In the genomic region with DNA sequence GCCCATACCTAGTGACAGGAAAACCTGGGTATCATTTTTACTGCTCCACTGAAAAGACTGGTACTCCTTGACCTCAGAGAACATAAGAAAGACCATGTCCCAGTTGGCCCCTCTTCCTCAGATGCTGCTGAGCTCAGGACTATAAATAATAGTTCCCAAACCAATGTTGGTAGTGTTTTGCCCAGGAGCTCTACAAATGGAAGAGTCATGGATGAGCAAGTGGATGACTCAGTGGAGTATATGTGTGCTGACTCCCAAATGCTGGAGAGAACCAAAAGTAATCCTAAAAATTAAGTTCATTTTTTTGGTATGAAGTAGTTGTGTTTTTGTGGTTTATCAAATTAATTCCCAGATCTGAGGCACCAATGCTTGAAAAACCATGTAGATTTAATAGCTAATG, we compare ENCODE assay signal across 16 cellular contexts.
A peak's percentile ranks its signal among the peaks of the same experiment; 100 is the strongest.
DNase-seq lines count a peak whose midpoint lies in the region; ATAC-seq and TF ChIP-seq lines count a peak whose summit lies in the region.
"Had no signal": no experiment of that assay in that cellular context is flagged by ENCODE, and none has a peak within 500 bp of the region (broad histone marks: within the 10 kb centered on the region; RNA-seq: fewer than 3 reads in every experiment).

No MANE protein-coding gene starts in this region.

- no peak overlapping the region for H3K18ac ChIP-seq in trophoblast cell (ENCODE audit: low read length)

- DNase-seq in MCF 10A (ENCODE audit: unreplicated experiment) (peak; percentile 8), breast epithelium (ENCODE audit: low spot score in 2 of 2) (no peak), RKO (ENCODE audit: low spot score) (peak; percentile 55), fibroblast of peridontal ligament (ENCODE audit: extremely low read depth) (peak; percentile 13), NCI-H510A (lab: John Stamatoyannopoulos, UW) (no peak), Kasumi-1 (lab: John Stamatoyannopoulos, UW) (no peak), trophoblast cell (no peak)
- DNase-seq: Calu3, NCI-H1092, NCI-H1694, NCI-H446, NCI-H82, Peyer's patch, SIG-M5 had no signal

- no peaks in the 10 kb centered on the region for H3K9me3 ChIP-seq in breast epithelium
- no peaks in the 10 kb centered on the region for H3K9me3 ChIP-seq in trophoblast cell (ENCODE audit: insufficient read depth, low read depth, low read length)
- H3K9me3 ChIP-seq: Peyer's patch had no signal

- H4K12ac ChIP-seq in trophoblast cell (ENCODE audit: low read depth, low read length) = no peak overlapping the region

- no peaks in the 10 kb centered on the region for H3K36me3 Mint-ChIP-seq in MCF 10A (ENCODE audit: insufficient read depth, unreplicated experiment)

- H3K4me3 ChIP-seq in breast epithelium (no peak overlapping the region), trophoblast cell (ENCODE audit: low read depth, low read length) (no peak overlapping the region)
- H3K4me3 ChIP-seq: Peyer's patch had no signal

- BruUV-seq in MCF 10A (replicated peaks; lab: Mats Ljungman, UMichigan) = no TSS peak

- TF ChIP-seq POLR2A in breast epithelium (IDR thresholded peaks at IDR 0.05) = no peak

- intact Hi-C loops in MCF 10A (cut with micrococcal nuclease) = no loop called here
- intact Hi-C loops in breast epithelium (cut with DNase I; ENCODE audit: low total_unique reads) = loop anchor here (5.0 kb wide), 1 partner anchor 342 kb away; no protein-coding TSS in a partner anchor

- H2BK120ac ChIP-seq in trophoblast cell (ENCODE audit: insufficient read depth, low read length, poor library complexity) = no peak overlapping the region

- H4K91ac ChIP-seq in trophoblast cell (ENCODE audit: low read depth, low read length) = no peak overlapping the region

- H3K27me3 ChIP-seq in breast epithelium (no peaks in the 10 kb centered on the region), trophoblast cell (ENCODE audit: insufficient read depth, low read length) (no peaks in the 10 kb centered on the region)
- H3K27me3 ChIP-seq: Peyer's patch had no signal

- H3K4me1 ChIP-seq in breast epithelium (no peaks in the 10 kb centered on the region), trophoblast cell (ENCODE audit: control insufficient read depth in 1 of 2, insufficient read depth in 2 of 2, low read length in 2 of 2) (peaks cover 0 to 2% of the 10 kb centered on the region in 2 experiments)
- H3K4me1 ChIP-seq: Peyer's patch had no signal

- no peak overlapping the region for H2BK5ac ChIP-seq in trophoblast cell (ENCODE audit: low read depth, low read length, poor library complexity)

- no peak overlapping the region for H2AK5ac ChIP-seq in trophoblast cell (ENCODE audit: low read length)

- no peaks in the 10 kb centered on the region for H3K36me3 ChIP-seq in breast epithelium
- H3K36me3 ChIP-seq in trophoblast cell (ENCODE audit: control insufficient read depth in 1 of 2, insufficient read depth in 2 of 2, low read length in 2 of 2) = no peaks in the 10 kb centered on the region
- H3K36me3 ChIP-seq: Peyer's patch had no signal

- no peaks in the 10 kb centered on the region for H3K79me2 ChIP-seq in trophoblast cell (ENCODE audit: control insufficient read depth, insufficient read depth, low read length, poor library complexity)

- no peaks in the 10 kb centered on the region for H3K79me1 ChIP-seq in trophoblast cell (ENCODE audit: low read length)

- H3K27ac Mint-ChIP-seq in MCF 10A (ENCODE audit: low read depth, unreplicated experiment) = no peak overlapping the region

- CTCF ChIA-PET in MCF 10A (lab: Yijun Ruan, JAX) = interaction anchor here (0.7 kb wide), 1 partner anchor 9 kb away, joined by 6 read pairs; no protein-coding TSS in a partner anchor

- no peak overlapping the region for H3K4me3 Mint-ChIP-seq in MCF 10A (ENCODE audit: unreplicated experiment)

- H3K23ac ChIP-seq in trophoblast cell (ENCODE audit: low read length) = no peak overlapping the region

- POLR2A ChIA-PET in MCF 10A (lab: Yijun Ruan, JAX) = no interaction called here

- H3K9ac ChIP-seq in trophoblast cell (ENCODE audit: low read length) = no peak overlapping the region

- H3K27me3 Mint-ChIP-seq in MCF 10A (ENCODE audit: insufficient read depth, unreplicated experiment) = no peaks in the 10 kb centered on the region

- H3K14ac ChIP-seq in trophoblast cell (ENCODE audit: low read length) = no peak overlapping the region

- ATAC-seq in HG03565 (IDR thresholded peaks at IDR 0.05; ENCODE audit: unreplicated experiment) = no peak

- H2BK12ac ChIP-seq in trophoblast cell (ENCODE audit: low read length) = no peak overlapping the region

- H3K9me3 Mint-ChIP-seq in MCF 10A (ENCODE audit: unreplicated experiment) = no peaks in the 10 kb centered on the region

- no peak overlapping the region for H2AFZ ChIP-seq in trophoblast cell (ENCODE audit: insufficient read depth, low read length, poor library complexity)

- H3K27ac ChIP-seq in breast epithelium (no peak overlapping the region), trophoblast cell (ENCODE audit: low read depth, low read length) (no peak overlapping the region)
- H3K27ac ChIP-seq: 22Rv1, Peyer's patch had no signal

- H4K8ac ChIP-seq in trophoblast cell (ENCODE audit: low read depth, low read length) = no peak overlapping the region

- no peak overlapping the region for H3K4me2 ChIP-seq in trophoblast cell (ENCODE audit: low read length)

- peaks cover 6% of the 10 kb centered on the region for H3K4me1 Mint-ChIP-seq in MCF 10A (ENCODE audit: insufficient read depth, unreplicated experiment)

- H3K4ac ChIP-seq in trophoblast cell (ENCODE audit: low read depth, low read length) = no peak overlapping the region

- no peak for TF ChIP-seq CTCF in MCF 10A (IDR thresholded peaks at IDR 0.05; ENCODE audit: unreplicated experiment)
- TF ChIP-seq CTCF in breast epithelium (IDR thresholded peaks at IDR 0.05) = no peak

Comparison
In these comparisons a context has a peak if more than half of its experiments do, and no peak if none do; other contexts are left out.
1. DNase-seq: peak in MCF 10A (single experiment), RKO (single experiment) and fibroblast of peridontal ligament (single experiment); none in breast epithelium (0 of 2), NCI-H510A (single experiment), Kasumi-1 (0 of 2) and trophoblast cell (0 of 2).